ENCODE assay signal across 21 cellular contexts in the genomic region with DNA sequence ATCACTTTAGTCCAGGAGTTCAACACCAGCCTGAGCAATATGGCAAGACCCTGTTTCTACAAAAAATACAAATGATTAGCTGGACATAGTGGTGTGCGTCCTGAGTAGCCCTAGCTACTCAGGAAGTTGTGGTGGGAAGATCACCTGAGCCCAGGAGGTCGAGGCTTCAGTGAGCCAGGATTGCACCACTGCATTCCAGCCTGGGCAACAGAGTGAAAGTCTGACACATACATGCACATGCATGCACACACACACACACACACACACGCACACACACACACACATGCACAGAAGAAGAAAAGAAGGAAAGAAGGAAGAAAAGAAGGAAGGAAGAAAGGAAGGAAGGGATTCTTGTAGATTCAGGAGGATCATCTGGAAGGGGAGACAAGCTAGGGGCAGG.
DNase-seq lines count a peak whose midpoint lies in the region; ATAC-seq and TF ChIP-seq lines count a peak whose summit lies in the region.
"Had no signal": no experiment of that assay in that cellular context is flagged by ENCODE, and none has a peak within 500 bp of the region (broad histone marks: within the 10 kb centered on the region; RNA-seq: fewer than 3 reads in every experiment).

No MANE protein-coding gene starts in this region.

- no peaks in the 10 kb centered on the region for H3F3A ChIP-seq in PC-3 (ENCODE audit: low read length, unreplicated experiment)

- H3K27me3 Mint-ChIP-seq in progenitor cell of endocrine pancreas = peaks cover 6% of the 10 kb centered on the region
- H3K27me3 Mint-ChIP-seq in endodermal cell (ENCODE audit: insufficient read depth) = no peaks in the 10 kb centered on the region

- no peak for DNase-seq in RWPE1 (ENCODE audit: low spot score)
- DNase-seq in foreskin keratinocyte = peak in 1 of 2 donors; percentile 58
- no peak for DNase-seq in progenitor cell of endocrine pancreas (ENCODE audit: low spot score, unreplicated experiment)
- no peak for DNase-seq in endodermal cell
- DNase-seq in PC-3 = no peak
- no peak for DNase-seq in NCI-H1417 (lab: John Stamatoyannopoulos, UW)
- DNase-seq: Calu3, DMS79 treated with DMSO at 0.1 percent for 48 hours, GF-D8, HCEC 1CT, NCI-H1092 treated with DMSO at 0.1 percent for 48 hours, NCI-H1436 treated with DMSO at 0.1 percent for 48 hours, NCI-H1930, NCI-H2107, NCI-H446 treated with DMSO at 0.1 percent for 48 hours, NCI-H526, RPMI8226, SHP77 had no signal

- CTCF ChIA-PET in HEK293 (lab: Yijun Ruan, JAX) (interaction anchor here (0.7 to 1.9 kb wide), 2 partner anchors 33 to 1452 kb away, joined by 4 to 7 read pairs; no protein-coding TSS in a partner anchor), RWPE1 (lab: Yijun Ruan, JAX) (interaction anchor here (0.5 to 0.6 kb wide), 2 partner anchors 14 to 437 kb away, joined by 3 to 4 read pairs; no protein-coding TSS in a partner anchor), PC-3 (lab: Charles Lee) (no interaction called here)

- H3K4me3 Mint-ChIP-seq in progenitor cell of endocrine pancreas (ENCODE audit: low read depth) = no peak overlapping the region
- no peak overlapping the region for H3K4me3 Mint-ChIP-seq in endodermal cell

- no peak overlapping the region for H3K27ac ChIP-seq in HEK293 (ENCODE audit: extremely low read depth, low read depth, low read length)
- peak overlapping the region; percentile 66 for H3K27ac ChIP-seq in RWPE1
- no peak overlapping the region for H3K27ac ChIP-seq in foreskin keratinocyte
- H3K27ac ChIP-seq in endodermal cell (ENCODE audit: low read depth, low read length) = no peak overlapping the region
- H3K27ac ChIP-seq in PC-3 (ENCODE audit: low read length) = no peak overlapping the region
- H3K27ac ChIP-seq: HL-60 had no signal

- H3K27ac Mint-ChIP-seq in progenitor cell of endocrine pancreas = peak overlapping the region; percentile 4
- H3K27ac Mint-ChIP-seq in endodermal cell = no peak overlapping the region

- H3K9me3 Mint-ChIP-seq in progenitor cell of endocrine pancreas (ENCODE audit: low read depth) (no peaks in the 10 kb centered on the region), endodermal cell (no peaks in the 10 kb centered on the region)

- H3K9me2 ChIP-seq in PC-3 (replicated peaks; ENCODE audit: low read length) = no peaks in the 10 kb centered on the region

- H3K9ac ChIP-seq in endodermal cell (ENCODE audit: extremely low read depth, low read length, poor library complexity, severe bottlenecking) = no peak overlapping the region
- H3K9ac ChIP-seq in PC-3 (ENCODE audit: low read length) = no peak overlapping the region

- no peak for TF ChIP-seq CTCF in HEK293 (tag by site-specific recombination; IDR thresholded peaks at IDR 0.05)
- no peak for TF ChIP-seq CTCF in RWPE1 (conservative IDR thresholded peaks at IDR 0.05; ENCODE audit: low read depth)
- TF ChIP-seq CTCF in foreskin keratinocyte (conservative IDR thresholded peaks at IDR 0.05) = no peak
- no peak for TF ChIP-seq CTCF in progenitor cell of endocrine pancreas (IDR thresholded peaks at IDR 0.05; ENCODE audit: unreplicated experiment)
- TF ChIP-seq CTCF in endodermal cell (conservative IDR thresholded peaks at IDR 0.05) = no peak
- no peak for TF ChIP-seq CTCF in PC-3 (conservative IDR thresholded peaks at IDR 0.05; ENCODE audit: low read depth, low read length)

- peak; percentile 31 for ATAC-seq in foreskin keratinocyte
- ATAC-seq in PC-3 = no peak
- ATAC-seq: K562 had no signal

- 98 to 100% methylated on average over 1 to 2 of the region's 3 CpGs for WGBS in endodermal cell (ENCODE audit: insufficient coverage in 1 of 2, insufficient read length in 1 of 2), 2 experiments

- no peak overlapping the region for H3K4me2 ChIP-seq in PC-3 (ENCODE audit: low read length)

- H3K4me1 ChIP-seq in HEK293 (ENCODE audit: control insufficient read depth, insufficient read depth, low read length) = no peaks in the 10 kb centered on the region
- peaks cover 7% of the 10 kb centered on the region for H3K4me1 ChIP-seq in foreskin keratinocyte
- peaks cover 10% of the 10 kb centered on the region for H3K4me1 ChIP-seq in endodermal cell (ENCODE audit: control insufficient read depth, insufficient read depth, low read length)
- H3K4me1 ChIP-seq in PC-3 (ENCODE audit: insufficient read depth, low read length) = peaks cover 12% of the 10 kb centered on the region; the same call in 1 of the 2 replicates

- no TSS peak for BruUV-seq in PC-3 (replicated peaks; lab: Mats Ljungman, UMichigan)

- no peaks in the 10 kb centered on the region for H3K27me3 ChIP-seq in foreskin keratinocyte
- H3K27me3 ChIP-seq in endodermal cell (ENCODE audit: control insufficient read depth, insufficient read depth, low read length, poor library complexity, severe bottlenecking) = no peaks in the 10 kb centered on the region
- H3K27me3 ChIP-seq in PC-3 (ENCODE audit: low read length) = no peaks in the 10 kb centered on the region

- H3K36me3 ChIP-seq in HEK293 (ENCODE audit: control insufficient read depth in 2 of 2, insufficient read depth in 1 of 2, low read length in 2 of 2) = no peaks in the 10 kb centered on the region
- no peaks in the 10 kb centered on the region for H3K36me3 ChIP-seq in endodermal cell (ENCODE audit: control insufficient read depth, insufficient read depth, low read length)
- H3K36me3 ChIP-seq in PC-3 (ENCODE audit: low read depth, low read length) = no peaks in the 10 kb centered on the region

- H3K36me3 Mint-ChIP-seq in progenitor cell of endocrine pancreas (ENCODE audit: insufficient read depth) (no peaks in the 10 kb centered on the region), endodermal cell (ENCODE audit: low read depth) (no peaks in the 10 kb centered on the region)

- H3K4me3 ChIP-seq in HEK293 (ENCODE audit: low read depth, low read length) (no peak overlapping the region), endodermal cell (ENCODE audit: low read length) (no peak overlapping the region), PC-3 (ENCODE audit: low read length) (no peak overlapping the region)
- H3K4me3 ChIP-seq: K562 had no signal

- no peaks in the 10 kb centered on the region for H3K79me2 ChIP-seq in PC-3 (ENCODE audit: low read length)

- H2AFZ ChIP-seq in PC-3 (ENCODE audit: low read length) = no peak overlapping the region

- intact Hi-C loops in PC-3 (cut with micrococcal nuclease) = no loop called here

- POLR2A ChIA-PET in HEK293 (lab: Yijun Ruan, JAX) = no interaction called here
- POLR2A ChIA-PET in RWPE1 (lab: Yijun Ruan, JAX; ENCODE audit: low non-redundant PET) = no interaction called here
- POLR2A ChIA-PET in PC-3 (lab: Charles Lee; ENCODE audit: unreplicated experiment) = no interaction called here

- no peaks in the 10 kb centered on the region for H4K20me1 ChIP-seq in PC-3 (ENCODE audit: low read length)

- H3K4me1 Mint-ChIP-seq in progenitor cell of endocrine pancreas (ENCODE audit: low read depth) (peaks cover 21% of the 10 kb centered on the region), endodermal cell (peaks cover 19% of the 10 kb centered on the region)

- H3K9me3 ChIP-seq in HEK293 (ENCODE audit: control insufficient read depth, insufficient read depth, low read depth, low read length) = no peaks in the 10 kb centered on the region
- no peaks in the 10 kb centered on the region for H3K9me3 ChIP-seq in endodermal cell (ENCODE audit: control insufficient read depth, low read length)
- no peaks in the 10 kb centered on the region for H3K9me3 ChIP-seq in PC-3 (ENCODE audit: low read length)

TF ChIP-seq in HEK293, 187 proteins besides CTCF, POLR2A, EP300 and RAD21:
- no peak for TF ChIP-seq MYNN (tag by site-specific recombination; IDR thresholded peaks at IDR 0.05; ENCODE audit: borderline replicate concordance)
- peak; percentile 73 for TF ChIP-seq ZSCAN4 (tag by site-specific recombination; IDR thresholded peaks at IDR 0.05)
- TF ChIP-seq, protein P1, sequence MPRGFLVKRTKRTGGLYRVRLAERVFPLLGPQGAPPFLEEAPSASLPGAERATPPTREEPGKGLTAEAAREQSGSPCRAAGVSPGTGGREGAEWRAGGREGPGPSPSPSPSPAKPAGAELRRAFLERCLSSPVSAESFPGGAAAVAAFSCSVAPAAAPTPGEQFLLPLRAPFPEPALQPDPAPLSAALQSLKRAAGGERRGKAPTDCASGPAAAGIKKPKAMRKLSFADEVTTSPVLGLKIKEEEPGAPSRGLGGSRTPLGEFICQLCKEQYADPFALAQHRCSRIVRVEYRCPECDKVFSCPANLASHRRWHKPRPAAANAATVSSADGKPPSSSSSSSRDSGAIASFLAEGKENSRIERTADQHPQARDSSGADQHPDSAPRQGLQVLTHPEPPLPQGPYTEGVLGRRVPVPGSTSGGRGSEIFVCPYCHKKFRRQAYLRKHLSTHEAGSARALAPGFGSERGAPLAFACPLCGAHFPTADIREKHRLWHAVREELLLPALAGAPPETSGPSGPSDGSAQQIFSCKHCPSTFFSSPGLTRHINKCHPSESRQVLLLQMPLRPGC (tag by site-specific recombination; IDR thresholded peaks at IDR 0.05) = no peak
- no peak for TF ChIP-seq ZNF112 (tag by site-specific recombination; IDR thresholded peaks at IDR 0.05)
